In the genomic region with DNA sequence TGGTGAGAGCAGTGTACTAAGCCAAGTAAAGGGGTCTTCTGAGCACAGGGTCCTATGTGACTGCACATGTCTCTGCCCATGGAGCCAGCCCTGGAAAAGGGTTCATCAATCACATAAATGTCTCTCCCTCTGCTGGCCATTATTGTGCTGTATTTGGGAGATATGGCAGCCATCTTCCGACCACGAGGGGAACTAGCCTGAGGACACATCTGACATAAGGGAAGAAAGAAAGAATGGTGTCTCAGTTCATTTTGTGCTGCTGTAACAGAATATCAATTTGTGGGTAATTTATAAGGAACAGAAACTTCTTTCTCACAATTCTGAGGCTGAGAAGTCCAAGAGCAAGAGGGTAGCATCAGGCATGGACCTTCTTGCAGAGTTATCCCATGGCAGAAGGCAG, we compare ENCODE assay signal across 1 cellular context.
TF ChIP-seq lines count a peak whose summit lies in the region.

No MANE protein-coding gene starts in this region.

TF ChIP-seq in SK-N-SH treated with all-trans-retinoic acid at 6 μM for 48 hours, 23 proteins besides CTCF, POLR2A, EP300 and RAD21 (continued from another document):
- TF ChIP-seq, protein P1, sequence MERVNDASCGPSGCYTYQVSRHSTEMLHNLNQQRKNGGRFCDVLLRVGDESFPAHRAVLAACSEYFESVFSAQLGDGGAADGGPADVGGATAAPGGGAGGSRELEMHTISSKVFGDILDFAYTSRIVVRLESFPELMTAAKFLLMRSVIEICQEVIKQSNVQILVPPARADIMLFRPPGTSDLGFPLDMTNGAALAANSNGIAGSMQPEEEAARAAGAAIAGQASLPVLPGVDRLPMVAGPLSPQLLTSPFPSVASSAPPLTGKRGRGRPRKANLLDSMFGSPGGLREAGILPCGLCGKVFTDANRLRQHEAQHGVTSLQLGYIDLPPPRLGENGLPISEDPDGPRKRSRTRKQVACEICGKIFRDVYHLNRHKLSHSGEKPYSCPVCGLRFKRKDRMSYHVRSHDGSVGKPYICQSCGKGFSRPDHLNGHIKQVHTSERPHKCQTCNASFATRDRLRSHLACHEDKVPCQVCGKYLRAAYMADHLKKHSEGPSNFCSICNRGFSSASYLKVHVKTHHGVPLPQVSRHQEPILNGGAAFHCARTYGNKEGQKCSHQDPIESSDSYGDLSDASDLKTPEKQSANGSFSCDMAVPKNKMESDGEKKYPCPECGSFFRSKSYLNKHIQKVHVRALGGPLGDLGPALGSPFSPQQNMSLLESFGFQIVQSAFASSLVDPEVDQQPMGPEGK (CRISPR knock-in tag; IDR thresholded peaks at IDR 0.05; ENCODE audit: borderline replicate concordance), result no peak
